ENCODE assay signal across 1 cellular context in the genomic region with DNA sequence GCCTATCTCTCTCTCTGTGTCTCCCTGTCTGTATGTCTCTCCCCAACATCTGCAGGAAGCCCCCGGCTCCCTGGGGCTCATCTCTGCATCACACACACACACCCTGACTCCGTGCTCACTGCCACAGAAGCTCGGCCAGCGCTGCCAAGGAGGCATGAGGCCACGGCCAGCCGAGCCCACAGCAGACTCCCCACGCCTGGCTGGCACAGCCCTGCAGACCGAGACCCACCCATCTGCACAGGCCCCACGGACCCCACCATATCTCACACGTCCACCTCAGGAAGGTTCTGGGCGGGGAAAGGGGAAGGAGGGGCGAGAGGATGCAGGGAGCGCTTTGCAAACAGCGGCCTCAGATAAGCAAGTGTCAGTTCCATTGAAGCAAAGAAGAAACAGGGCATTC.
A peak's percentile ranks its signal among the peaks of the same experiment; 100 is the strongest.
TF ChIP-seq lines count a peak whose summit lies in the region.

No MANE protein-coding gene starts in this region.

TF ChIP-seq in A549, 52 proteins besides CTCF, POLR2A, EP300 and RAD21 (continued from another document):
- TF ChIP-seq PBX3 (IDR thresholded peaks at IDR 0.05) (peak; percentile 65; the same call in 1 of the 2 replicates), SREBF2 (IDR thresholded peaks at IDR 0.05) (no peak), E2F6 (IDR thresholded peaks at IDR 0.05; ENCODE audit: borderline replicate concordance, low read depth) (no peak), POLR2AphosphoS2 (conservative IDR thresholded peaks at IDR 0.05; ENCODE audit: low read length) (no peak)
